ENCODE assay signal across 8 cellular contexts in the genomic region with DNA sequence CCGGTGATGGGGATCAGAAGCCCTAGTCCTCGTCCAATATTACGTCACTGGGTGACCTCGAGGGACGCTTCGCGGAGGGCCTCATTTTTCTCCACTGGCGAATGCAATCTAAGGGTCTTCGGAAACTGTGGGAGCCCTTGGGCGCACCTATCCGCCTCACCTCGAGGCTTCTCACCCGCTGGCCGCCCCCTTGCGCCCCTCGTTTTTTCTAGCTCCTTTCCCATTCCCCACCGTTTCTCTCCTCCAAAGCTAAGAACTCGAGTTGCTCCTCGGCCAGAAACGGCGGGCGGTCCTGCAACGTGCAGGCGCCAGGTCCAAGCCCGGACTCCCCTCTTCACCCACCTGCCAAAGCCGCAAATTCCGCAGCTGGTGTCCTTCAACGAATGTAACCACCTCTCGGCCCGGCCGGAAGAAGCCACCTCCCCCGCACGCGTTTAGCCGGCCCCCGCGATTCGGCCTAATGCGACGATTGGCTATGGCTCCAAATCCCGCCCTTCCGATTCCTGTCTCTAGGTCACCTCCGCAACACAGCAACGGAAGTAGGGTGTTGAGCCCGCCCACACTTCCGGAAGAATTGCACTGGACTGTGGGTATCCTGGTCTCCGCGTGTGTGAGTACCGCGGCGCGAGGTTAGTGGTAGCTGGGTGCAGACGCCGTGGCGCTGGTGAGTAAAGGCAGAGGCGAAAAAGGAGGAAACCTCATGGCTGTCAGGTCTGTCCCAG.
DNase-seq lines count a peak whose midpoint lies in the region; ATAC-seq lines count a peak whose summit lies in the region.

A gene with protein sequence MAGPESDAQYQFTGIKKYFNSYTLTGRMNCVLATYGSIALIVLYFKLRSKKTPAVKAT (minus strand): TSS at position 409 of the 722 bp plus-strand sequence. CDS start 4,018 bp downstream, outside the sequence.
A gene with protein sequence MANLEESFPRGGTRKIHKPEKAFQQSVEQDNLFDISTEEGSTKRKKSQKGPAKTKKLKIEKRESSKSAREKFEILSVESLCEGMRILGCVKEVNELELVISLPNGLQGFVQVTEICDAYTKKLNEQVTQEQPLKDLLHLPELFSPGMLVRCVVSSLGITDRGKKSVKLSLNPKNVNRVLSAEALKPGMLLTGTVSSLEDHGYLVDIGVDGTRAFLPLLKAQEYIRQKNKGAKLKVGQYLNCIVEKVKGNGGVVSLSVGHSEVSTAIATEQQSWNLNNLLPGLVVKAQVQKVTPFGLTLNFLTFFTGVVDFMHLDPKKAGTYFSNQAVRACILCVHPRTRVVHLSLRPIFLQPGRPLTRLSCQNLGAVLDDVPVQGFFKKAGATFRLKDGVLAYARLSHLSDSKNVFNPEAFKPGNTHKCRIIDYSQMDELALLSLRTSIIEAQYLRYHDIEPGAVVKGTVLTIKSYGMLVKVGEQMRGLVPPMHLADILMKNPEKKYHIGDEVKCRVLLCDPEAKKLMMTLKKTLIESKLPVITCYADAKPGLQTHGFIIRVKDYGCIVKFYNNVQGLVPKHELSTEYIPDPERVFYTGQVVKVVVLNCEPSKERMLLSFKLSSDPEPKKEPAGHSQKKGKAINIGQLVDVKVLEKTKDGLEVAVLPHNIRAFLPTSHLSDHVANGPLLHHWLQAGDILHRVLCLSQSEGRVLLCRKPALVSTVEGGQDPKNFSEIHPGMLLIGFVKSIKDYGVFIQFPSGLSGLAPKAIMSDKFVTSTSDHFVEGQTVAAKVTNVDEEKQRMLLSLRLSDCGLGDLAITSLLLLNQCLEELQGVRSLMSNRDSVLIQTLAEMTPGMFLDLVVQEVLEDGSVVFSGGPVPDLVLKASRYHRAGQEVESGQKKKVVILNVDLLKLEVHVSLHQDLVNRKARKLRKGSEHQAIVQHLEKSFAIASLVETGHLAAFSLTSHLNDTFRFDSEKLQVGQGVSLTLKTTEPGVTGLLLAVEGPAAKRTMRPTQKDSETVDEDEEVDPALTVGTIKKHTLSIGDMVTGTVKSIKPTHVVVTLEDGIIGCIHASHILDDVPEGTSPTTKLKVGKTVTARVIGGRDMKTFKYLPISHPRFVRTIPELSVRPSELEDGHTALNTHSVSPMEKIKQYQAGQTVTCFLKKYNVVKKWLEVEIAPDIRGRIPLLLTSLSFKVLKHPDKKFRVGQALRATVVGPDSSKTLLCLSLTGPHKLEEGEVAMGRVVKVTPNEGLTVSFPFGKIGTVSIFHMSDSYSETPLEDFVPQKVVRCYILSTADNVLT (N-terminal part only) (plus strand): TSS at position 560 of the 722 bp plus-strand sequence. CDS start 1,801 bp downstream, outside the sequence.

- H3K27ac Mint-ChIP-seq in central memory CD8-positive, alpha-beta T cell (ENCODE audit: low read depth): peak within 1 kb of the TSS; percentile 97

- peak; percentile 99 for ATAC-seq in GM18909 (IDR thresholded peaks at IDR 0.05; ENCODE audit: poor library complexity, unreplicated experiment)
- ATAC-seq in HG03196 (IDR thresholded peaks at IDR 0.05; ENCODE audit: unreplicated experiment): peak; percentile 97
- ATAC-seq in central memory CD8-positive, alpha-beta T cell (replicated peaks; ENCODE audit: extremely low read depth, poor library complexity, severe bottlenecking): peak; percentile 99

- no peaks in the 10 kb centered on the region for H3K9me3 Mint-ChIP-seq in central memory CD8-positive, alpha-beta T cell

- peaks cover 43% of the 10 kb centered on the region for H3K4me1 Mint-ChIP-seq in central memory CD8-positive, alpha-beta T cell

- H3K4me3 Mint-ChIP-seq in central memory CD8-positive, alpha-beta T cell: peak within 1 kb of the TSS; percentile 98

- H3K36me3 Mint-ChIP-seq in central memory CD8-positive, alpha-beta T cell (ENCODE audit: insufficient read depth): peaks cover 52% of the 10 kb centered on the region

- H3K27me3 Mint-ChIP-seq in central memory CD8-positive, alpha-beta T cell: no peaks in the 10 kb centered on the region

- peak; percentile 97 for DNase-seq in AG08396 (ENCODE audit: low spot score)
- peak; percentile 96 for DNase-seq in NCI-H345 (lab: John Stamatoyannopoulos, UW)
- peak; percentile 87 to 94 (median 90) for DNase-seq in activated CD4-positive, CD25-positive, alpha-beta regulatory T cell (lab: John Stamatoyannopoulos, UW)
- DNase-seq in central memory CD8-positive, alpha-beta T cell (ENCODE audit: low spot score in 2 of 2): peak; percentile 83 to 87
- DNase-seq in iris pigment epithelial cell (ENCODE audit: low read depth): peak; percentile 99
- DNase-seq in stimulated activated CD4-positive, alpha-beta T cell treated with anti-CD3 and anti-CD28 coated beads, Interleukin-12 subunit alpha, Interleukin-12 subunit beta, amount 100 ng/mL, for 4 hours: peak; percentile 92

Comparison
In these comparisons a context has a peak if more than half of its experiments do, and no peak if none do; other contexts are left out.
1. Peak in every context shown above with its lines: DNase-seq and ATAC-seq.